20 cellular contexts compared by ENCODE assay signal in the genomic region with DNA sequence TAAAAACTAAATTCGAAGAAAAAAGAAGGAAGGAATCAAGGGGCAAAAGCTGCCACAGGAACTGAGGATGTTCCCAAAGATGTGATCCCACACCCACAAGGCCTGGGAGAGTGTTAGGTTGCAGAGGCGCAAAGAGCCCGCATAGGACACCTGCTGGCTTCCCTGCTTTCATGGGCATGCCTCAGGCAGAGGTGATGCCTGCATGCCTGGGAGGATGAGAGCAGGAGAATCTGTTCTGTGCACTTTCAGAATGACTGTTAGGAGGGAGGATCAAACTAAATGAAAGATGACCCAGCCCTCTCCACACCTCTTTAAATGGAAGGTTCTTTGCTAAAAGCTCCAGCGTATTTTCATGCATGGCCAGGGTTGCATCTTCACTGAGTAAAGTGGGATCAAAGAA.
DNase-seq lines count a peak whose midpoint lies in the region; ATAC-seq and TF ChIP-seq lines count a peak whose summit lies in the region.
"Had no signal": no experiment of that assay in that cellular context is flagged by ENCODE, and none has a peak within 500 bp of the region (broad histone marks: within the 10 kb centered on the region; RNA-seq: fewer than 3 reads in every experiment).

No MANE protein-coding gene starts in this region.

- intact Hi-C loops in spleen (cut with DNase I; ENCODE audit: low total_unique reads) = no loop called here
- intact Hi-C loops in posterior vena cava (cut with DNase I) = no loop called here

- H3K79me2 ChIP-seq in GM23338 (replicated peaks; ENCODE audit: insufficient read depth) = no peaks in the 10 kb centered on the region
- H3K79me2 ChIP-seq: hepatocyte, parathyroid adenoma had no signal

- H3K27ac Mint-ChIP-seq in GM23338 (no peak overlapping the region), T-helper 17 cell (peak overlapping the region; percentile 32)
- H3K27ac Mint-ChIP-seq: activated naive CD8-positive, alpha-beta T cell treated with anti-CD3 and anti-CD28 coated beads for 36 hours; natural killer cell; stimulated activated naive CD8-positive, alpha-beta T cell treated with anti-CD3 and anti-CD28 coated beads, Interleukin-15, Interleukin-2, amounts not matched to agents 100 ng/mL and 50 ng/mL, for 24 hours had no signal

- H3K36me3 ChIP-seq in GM23338 (ENCODE audit: insufficient read depth) = no peaks in the 10 kb centered on the region
- H3K36me3 ChIP-seq in spleen = peaks cover 3 to 73% (median 17%) of the 10 kb centered on the region in 6 donors
- H3K36me3 ChIP-seq: transverse colon had no signal

- H3K9me2 ChIP-seq in GM23338 (ENCODE audit: insufficient read depth) = no peaks in the 10 kb centered on the region

- 0 out of 4 replicates have a peak, but pooled peaks of 1 of the 2 experiments have one; percentile 6 for TF ChIP-seq CTCF in GM23338 (conservative IDR thresholded peaks at IDR 0.05; ENCODE audit: low read depth in 2 of 2)
- no peak for TF ChIP-seq CTCF in spleen (IDR thresholded peaks at IDR 0.05 in 8 of 11, conservative IDR thresholded peaks at IDR 0.05 in 3 of 11)

- no peak overlapping the region; the same call in 2 of the 3 replicates for H3K4me3 Mint-ChIP-seq in GM23338
- H3K4me3 Mint-ChIP-seq in T-helper 17 cell = no peak overlapping the region
- H3K4me3 Mint-ChIP-seq: activated naive CD8-positive, alpha-beta T cell treated with anti-CD3 and anti-CD28 coated beads for 36 hours; activated T-cell treated with anti-CD3 and anti-CD28 coated beads, Interleukin-2, amount 50 U/mL, for 4 hours; natural killer cell; stimulated activated naive CD8-positive, alpha-beta T cell treated with anti-CD3 and anti-CD28 coated beads, Interleukin-15, Interleukin-2, amounts not matched to agents 100 ng/mL and 50 ng/mL, for 24 hours had no signal

- H3K27ac ChIP-seq in GM23338 (ENCODE audit: low read depth) = no peak overlapping the region
- H3K27ac ChIP-seq in spleen = no peak overlapping the region
- H3K27ac ChIP-seq: hepatocyte, parathyroid adenoma, transverse colon, VCaP had no signal

- peaks cover 31% of the 10 kb centered on the region for H3K4me1 Mint-ChIP-seq in GM23338
- H3K4me1 Mint-ChIP-seq in T-helper 17 cell = peaks cover 19% of the 10 kb centered on the region

- 87 to 93% (median 91%) methylated on average over 4 of the region's 4 CpGs for WGBS in spleen, 5 donors

- H3K27me3 Mint-ChIP-seq in GM23338 (ENCODE audit: insufficient read depth, low read depth, poor library complexity) (no peaks in the 10 kb centered on the region), T-helper 17 cell (no peaks in the 10 kb centered on the region)
- H3K27me3 Mint-ChIP-seq: activated naive CD8-positive, alpha-beta T cell treated with anti-CD3 and anti-CD28 coated beads for 36 hours; stimulated activated naive CD8-positive, alpha-beta T cell treated with anti-CD3 and anti-CD28 coated beads, Interleukin-15, Interleukin-2, amounts not matched to agents 100 ng/mL and 50 ng/mL, for 24 hours had no signal

- H3K36me3 Mint-ChIP-seq in GM23338 (ENCODE audit: low read depth) (no peaks in the 10 kb centered on the region), T-helper 17 cell (ENCODE audit: low read depth) (peaks cover 17% of the 10 kb centered on the region)

- H3K9me3 ChIP-seq in T-helper 17 cell (ENCODE audit: control insufficient read depth, low read length, poor library complexity, severe bottlenecking) = peaks cover 2% of the 10 kb centered on the region
- peaks cover 0 to 13% (median 8%) of the 10 kb centered on the region in 8 donors for H3K9me3 ChIP-seq in spleen

- no peak overlapping the region for H2AFZ ChIP-seq in GM23338
- H2AFZ ChIP-seq: hepatocyte, parathyroid adenoma had no signal

- H3K4me1 ChIP-seq in GM23338 (ENCODE audit: insufficient read depth) = peaks cover 30% of the 10 kb centered on the region
- peaks cover 0 to 6% (median 0%) of the 10 kb centered on the region in 6 donors for H3K4me1 ChIP-seq in spleen
- H3K4me1 ChIP-seq: parathyroid adenoma, transverse colon had no signal

- no peak for TF ChIP-seq POLR2A in spleen (IDR thresholded peaks at IDR 0.05)

- no peaks in the 10 kb centered on the region for H3K27me3 ChIP-seq in GM23338 (ENCODE audit: insufficient read depth)
- H3K27me3 ChIP-seq in spleen (replicated peaks in 1 of 7) = no peaks in the 10 kb centered on the region
- H3K27me3 ChIP-seq: hepatocyte, transverse colon had no signal

- H3K4me3 ChIP-seq in GM23338 (no peak overlapping the region), spleen (no peak overlapping the region)
- H3K4me3 ChIP-seq: hepatocyte, transverse colon had no signal

- H4K20me1 ChIP-seq in GM23338 (replicated peaks; ENCODE audit: insufficient read depth) = no peaks in the 10 kb centered on the region

- DNase-seq in GM23338 (ENCODE audit: low spot score) (peak; percentile 76), T-helper 17 cell (no peak), iPS-NIHi11 (ENCODE audit: low spot score) (peak; percentile 60), cortex of kidney (lab: John Stamatoyannopoulos, UW) (no peak), spleen (no peak), posterior vena cava (ENCODE audit: low spot score) (no peak)
- DNase-seq: activated naive CD8-positive, alpha-beta T cell treated with anti-CD3 and anti-CD28 coated beads for 36 hours; activated T-cell treated with anti-CD3 and anti-CD28 coated beads, Interleukin-2, amount 50 U/mL, for 4 hours; KG1; MV-4-11; natural killer cell; NCI-H187; stimulated activated CD4-positive, alpha-beta T cell treated with anti-CD3 and anti-CD28 coated beads, Interleukin-1b, Interleukin-23, amount 100 ng/mL, for 48 hours; transverse colon had no signal

- peak overlapping the region; percentile 42; the same call in 1 of the 2 replicates for H3K4me2 ChIP-seq in GM23338
- H3K4me2 ChIP-seq: hepatocyte had no signal

- no peaks in the 10 kb centered on the region for H3K9me3 Mint-ChIP-seq in GM23338

- no peaks in the 10 kb centered on the region for H3F3A ChIP-seq in GM23338 (replicated peaks; ENCODE audit: low read depth)

- ATAC-seq in GM18511 (IDR thresholded peaks at IDR 0.05; ENCODE audit: unreplicated experiment) = peak; percentile 38
- ATAC-seq in GM23338 = peak; percentile 100
- ATAC-seq in T-helper 17 cell = no peak
- ATAC-seq: activated T-cell treated with anti-CD3 and anti-CD28 coated beads, Interleukin-2, amount 50 U/mL, for 4 hours; HCT116; natural killer cell had no signal

TF ChIP-seq in GM23338, 12 proteins besides CTCF, POLR2A, EP300 and RAD21 (continues in another document):
- TF ChIP-seq POLR2AphosphoS5 (IDR thresholded peaks at IDR 0.05; ENCODE audit: low read depth) (no peak), EZH2 (IDR thresholded peaks at IDR 0.05; ENCODE audit: low read depth, unreplicated experiment) (no peak), ZNF114 (CRISPR knock-in tag; IDR thresholded peaks at IDR 0.05) (no peak)
- TF ChIP-seq, protein P1, sequence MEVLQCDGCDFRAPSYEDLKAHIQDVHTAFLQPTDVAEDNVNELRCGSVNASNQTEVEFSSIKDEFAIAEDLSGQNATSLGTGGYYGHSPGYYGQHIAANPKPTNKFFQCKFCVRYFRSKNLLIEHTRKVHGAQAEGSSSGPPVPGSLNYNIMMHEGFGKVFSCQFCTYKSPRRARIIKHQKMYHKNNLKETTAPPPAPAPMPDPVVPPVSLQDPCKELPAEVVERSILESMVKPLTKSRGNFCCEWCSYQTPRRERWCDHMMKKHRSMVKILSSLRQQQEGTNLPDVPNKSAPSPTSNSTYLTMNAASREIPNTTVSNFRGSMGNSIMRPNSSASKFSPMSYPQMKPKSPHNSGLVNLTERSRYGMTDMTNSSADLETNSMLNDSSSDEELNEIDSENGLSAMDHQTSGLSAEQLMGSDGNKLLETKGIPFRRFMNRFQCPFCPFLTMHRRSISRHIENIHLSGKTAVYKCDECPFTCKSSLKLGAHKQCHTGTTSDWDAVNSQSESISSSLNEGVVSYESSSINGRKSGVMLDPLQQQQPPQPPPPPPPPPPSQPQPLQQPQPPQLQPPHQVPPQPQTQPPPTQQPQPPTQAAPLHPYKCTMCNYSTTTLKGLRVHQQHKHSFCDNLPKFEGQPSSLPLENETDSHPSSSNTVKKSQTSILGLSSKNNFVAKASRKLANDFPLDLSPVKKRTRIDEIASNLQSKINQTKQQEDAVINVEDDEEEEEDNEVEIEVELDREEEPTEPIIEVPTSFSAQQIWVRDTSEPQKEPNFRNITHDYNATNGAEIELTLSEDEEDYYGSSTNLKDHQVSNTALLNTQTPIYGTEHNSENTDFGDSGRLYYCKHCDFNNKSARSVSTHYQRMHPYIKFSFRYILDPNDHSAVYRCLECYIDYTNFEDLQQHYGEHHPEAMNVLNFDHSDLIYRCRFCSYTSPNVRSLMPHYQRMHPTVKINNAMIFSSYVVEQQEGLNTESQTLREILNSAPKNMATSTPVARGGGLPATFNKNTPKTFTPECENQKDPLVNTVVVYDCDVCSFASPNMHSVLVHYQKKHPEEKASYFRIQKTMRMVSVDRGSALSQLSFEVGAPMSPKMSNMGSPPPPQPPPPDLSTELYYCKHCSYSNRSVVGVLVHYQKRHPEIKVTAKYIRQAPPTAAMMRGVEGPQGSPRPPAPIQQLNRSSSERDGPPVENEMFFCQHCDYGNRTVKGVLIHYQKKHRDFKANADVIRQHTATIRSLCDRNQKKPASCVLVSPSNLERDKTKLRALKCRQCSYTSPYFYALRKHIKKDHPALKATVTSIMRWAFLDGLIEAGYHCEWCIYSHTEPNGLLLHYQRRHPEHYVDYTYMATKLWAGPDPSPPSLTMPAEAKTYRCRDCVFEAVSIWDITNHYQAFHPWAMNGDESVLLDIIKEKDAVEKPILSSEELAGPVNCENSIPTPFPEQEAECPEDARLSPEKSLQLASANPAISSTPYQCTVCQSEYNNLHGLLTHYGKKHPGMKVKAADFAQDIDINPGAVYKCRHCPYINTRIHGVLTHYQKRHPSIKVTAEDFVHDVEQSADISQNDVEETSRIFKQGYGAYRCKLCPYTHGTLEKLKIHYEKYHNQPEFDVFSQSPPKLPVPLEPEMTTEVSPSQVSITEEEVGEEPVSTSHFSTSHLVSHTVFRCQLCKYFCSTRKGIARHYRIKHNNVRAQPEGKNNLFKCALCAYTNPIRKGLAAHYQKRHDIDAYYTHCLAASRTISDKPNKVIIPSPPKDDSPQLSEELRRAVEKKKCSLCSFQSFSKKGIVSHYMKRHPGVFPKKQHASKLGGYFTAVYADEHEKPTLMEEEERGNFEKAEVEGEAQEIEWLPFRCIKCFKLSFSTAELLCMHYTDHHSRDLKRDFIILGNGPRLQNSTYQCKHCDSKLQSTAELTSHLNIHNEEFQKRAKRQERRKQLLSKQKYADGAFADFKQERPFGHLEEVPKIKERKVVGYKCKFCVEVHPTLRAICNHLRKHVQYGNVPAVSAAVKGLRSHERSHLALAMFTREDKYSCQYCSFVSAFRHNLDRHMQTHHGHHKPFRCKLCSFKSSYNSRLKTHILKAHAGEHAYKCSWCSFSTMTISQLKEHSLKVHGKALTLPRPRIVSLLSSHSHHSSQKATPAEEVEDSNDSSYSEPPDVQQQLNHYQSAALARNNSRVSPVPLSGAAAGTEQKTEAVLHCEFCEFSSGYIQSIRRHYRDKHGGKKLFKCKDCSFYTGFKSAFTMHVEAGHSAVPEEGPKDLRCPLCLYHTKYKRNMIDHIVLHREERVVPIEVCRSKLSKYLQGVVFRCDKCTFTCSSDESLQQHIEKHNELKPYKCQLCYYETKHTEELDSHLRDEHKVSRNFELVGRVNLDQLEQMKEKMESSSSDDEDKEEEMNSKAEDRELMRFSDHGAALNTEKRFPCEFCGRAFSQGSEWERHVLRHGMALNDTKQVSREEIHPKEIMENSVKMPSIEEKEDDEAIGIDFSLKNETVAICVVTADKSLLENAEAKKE (CRISPR knock-in tag; IDR thresholded peaks at IDR 0.05) = no peak

Comparison
In these comparisons a context has a peak if more than half of its experiments do, and no peak if none do; other contexts are left out.
1. DNase-seq: peak in GM23338 (single experiment) and iPS-NIHi11 (single experiment); none in T-helper 17 cell (0 of 3), cortex of kidney (single experiment), spleen (single experiment) and posterior vena cava (single experiment).